Comparison of ENCODE assay signal across 8 cellular contexts in the genomic region with DNA sequence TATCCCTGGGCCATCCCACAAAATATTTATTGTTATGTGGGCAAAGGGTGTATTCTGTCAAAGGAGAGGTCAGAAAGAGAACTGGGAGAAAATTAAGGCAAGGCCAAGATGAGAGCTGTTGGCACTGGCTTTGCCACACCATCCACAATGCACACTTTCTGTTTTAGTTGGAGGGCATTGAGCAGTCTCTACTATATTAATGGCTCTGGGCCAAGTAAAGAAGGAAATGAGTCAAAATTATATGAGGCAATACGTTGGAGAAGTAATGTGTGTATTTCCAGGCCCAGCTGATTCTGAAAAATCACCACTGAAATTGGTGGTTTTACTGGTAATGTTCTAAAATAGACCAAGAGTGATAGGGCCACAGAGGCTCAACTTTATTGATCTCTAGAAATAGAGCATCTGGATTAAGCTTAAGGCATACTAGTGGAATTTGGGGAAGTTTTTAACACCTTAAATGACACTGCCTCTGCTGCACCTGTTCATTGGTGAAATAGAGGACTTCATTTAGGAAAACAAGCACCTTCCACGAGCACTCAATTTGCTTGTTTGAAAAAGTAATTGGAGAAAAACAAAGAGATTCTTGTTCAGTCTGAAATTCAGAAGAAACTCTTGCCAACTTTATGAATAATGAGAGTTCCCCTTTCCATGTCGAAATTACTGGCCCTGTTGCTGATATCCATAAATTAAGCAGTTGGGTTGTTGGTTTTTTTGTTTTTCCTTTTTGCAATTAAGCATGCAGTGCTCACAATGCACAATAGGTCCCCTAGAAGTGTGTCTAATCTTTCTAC.
DNase-seq lines count a peak whose midpoint lies in the region; ATAC-seq, FAIRE-seq and TF ChIP-seq lines count a peak whose summit lies in the region.

No MANE protein-coding gene starts in this region.

- no peaks in the 10 kb centered on the region for H3K9me3 Mint-ChIP-seq in Calu3 (ENCODE audit: low read depth, unreplicated experiment)
- H3K9me3 Mint-ChIP-seq in CD8-positive, alpha-beta memory T cell = peaks cover 4 to 15% (median 6%) of the 10 kb centered on the region in 5 donors

- H3K27me3 Mint-ChIP-seq in Calu3 (ENCODE audit: unreplicated experiment) = no peaks in the 10 kb centered on the region
- no peaks in the 10 kb centered on the region for H3K27me3 Mint-ChIP-seq in CD8-positive, alpha-beta memory T cell

- BruUV-seq in Calu3 (replicated peaks; lab: Mats Ljungman, UMichigan) = no TSS peak

- no peak for DNase-seq in GM12892 (ENCODE audit: insufficient read length)
- DNase-seq in RKO (ENCODE audit: low spot score) = peak; percentile 66
- peak; percentile 55 for DNase-seq in kidney glomerular epithelial cell (lab: John Stamatoyannopoulos, UW)
- DNase-seq in Calu3 = no peak
- DNase-seq in spleen = no peak
- DNase-seq in activated CD8-positive, alpha-beta memory T cell treated with anti-CD3 and anti-CD28 coated beads, Interleukin-2, amount 50 U/mL, for 48 hours = no peak
- DNase-seq in CD8-positive, alpha-beta memory T cell = no peak

- H3K9me3 ChIP-seq in spleen = no peaks in the 10 kb centered on the region
- H3K9me3 ChIP-seq in CD8-positive, alpha-beta memory T cell (ENCODE audit: low read length) = no peaks in the 10 kb centered on the region

- H3K4me3 Mint-ChIP-seq in Calu3 (ENCODE audit: low read depth, unreplicated experiment) = no peak overlapping the region
- H3K4me3 Mint-ChIP-seq in CD8-positive, alpha-beta memory T cell = no peak overlapping the region

- H3K4me1 Mint-ChIP-seq in Calu3 (ENCODE audit: low read depth, unreplicated experiment) = peaks cover 27% of the 10 kb centered on the region
- H3K4me1 Mint-ChIP-seq in CD8-positive, alpha-beta memory T cell = no peaks in the 10 kb centered on the region

- CTCF ChIA-PET in Calu3 (lab: Charles Lee) = no interaction called here
- CTCF ChIA-PET in CD8-positive, alpha-beta memory T cell (lab: Charles Lee) = no interaction called here

- H3K27ac ChIP-seq in spleen = peak overlapping the region in 3 of 8 donors; percentile 2 to 54 (median 29)
- H3K27ac ChIP-seq in CD8-positive, alpha-beta memory T cell (ENCODE audit: low read depth, low read length) = no peak overlapping the region

- no peak overlapping the region for H3K27ac Mint-ChIP-seq in Calu3 (ENCODE audit: unreplicated experiment)
- no peak overlapping the region for H3K27ac Mint-ChIP-seq in CD8-positive, alpha-beta memory T cell

- intact Hi-C loops in Calu3 (cut with micrococcal nuclease; ENCODE audit: unreplicated experiment) (no loop called here), spleen (cut with DNase I; ENCODE audit: low total_unique reads) (no loop called here)

- no peak for TF ChIP-seq CTCF in Calu3 (IDR thresholded peaks at IDR 0.05; ENCODE audit: unreplicated experiment)
- no peak for TF ChIP-seq CTCF in spleen (IDR thresholded peaks at IDR 0.05 in 8 of 11, conservative IDR thresholded peaks at IDR 0.05 in 3 of 11)

- POLR2A ChIA-PET in CD8-positive, alpha-beta memory T cell (lab: Charles Lee) = no interaction called here

- 22 to 45% (median 23%) methylated on average over 3 of the region's 3 CpGs for WGBS in spleen, 5 donors

- H3K27me3 ChIP-seq in spleen (replicated peaks in 1 of 7) = no peaks in the 10 kb centered on the region
- no peaks in the 10 kb centered on the region for H3K27me3 ChIP-seq in CD8-positive, alpha-beta memory T cell (ENCODE audit: insufficient read depth, low read length, poor library complexity, severe bottlenecking)

- H3K36me3 Mint-ChIP-seq in Calu3 (ENCODE audit: insufficient read depth, unreplicated experiment) = no peaks in the 10 kb centered on the region
- H3K36me3 Mint-ChIP-seq in CD8-positive, alpha-beta memory T cell = no peaks in the 10 kb centered on the region

- peak; percentile 33 for FAIRE-seq in GM12892 (lab: Jason Lieb, UNC)

- H3K4me3 ChIP-seq in spleen = no peak overlapping the region
- H3K4me3 ChIP-seq in CD8-positive, alpha-beta memory T cell (ENCODE audit: low read length) = no peak overlapping the region

- peaks cover 0 to 17% (median 0%) of the 10 kb centered on the region in 6 donors for H3K4me1 ChIP-seq in spleen
- no peaks in the 10 kb centered on the region for H3K4me1 ChIP-seq in CD8-positive, alpha-beta memory T cell (ENCODE audit: insufficient read depth, low read length)

- peak; percentile 68 for ATAC-seq in HG03108 (IDR thresholded peaks at IDR 0.05; ENCODE audit: unreplicated experiment)

- TF ChIP-seq POLR2A in GM12892 (IDR thresholded peaks at IDR 0.05; ENCODE audit: low read depth, low read length) (no peak), spleen (IDR thresholded peaks at IDR 0.05) (no peak)

- H3K36me3 ChIP-seq in spleen = no peaks in the 10 kb centered on the region
- H3K36me3 ChIP-seq in CD8-positive, alpha-beta memory T cell (ENCODE audit: insufficient read depth, low read length) = no peaks in the 10 kb centered on the region

Comparison
In these comparisons a context has a peak if more than half of its experiments do, and no peak if none do; other contexts are left out.
1. DNase-seq: peak in RKO (single experiment) and kidney glomerular epithelial cell (single experiment); none in GM12892 (single experiment), Calu3 (single experiment), spleen (single experiment), activated CD8-positive, alpha-beta memory T cell treated with anti-CD3 and anti-CD28 coated beads, Interleukin-2, amount 50 U/mL, for 48 hours (single experiment) and CD8-positive, alpha-beta memory T cell (0 of 5).